Comparison of ENCODE assay signal across 6 cellular contexts in genomic region chr15:66275352-66275751, GRCh38.
"Had no signal": no experiment of that assay in that cellular context is flagged by ENCODE, and none has a peak within 500 bp of the region (broad histone marks: within the 10 kb centered on the region; RNA-seq: fewer than 3 reads in every experiment).

No MANE protein-coding gene starts in this region.

- DNase-seq: GDM1, GF-D8 had no signal

- H3K4me3 ChIP-seq: GM12878 had no signal

- FAIRE-seq: G401.6, GM12878, GM12891, GM12892 had no signal
